Comparison of ENCODE assay signal across 20 cellular contexts in genomic region chr5:138726848-138727247, GRCh38. TPM values are rescaled to one million over a fixed set of nuclear protein-coding genes. Genes with fewer than 3 reads are reported as not detected.
DNase-seq lines count a peak whose midpoint lies in the region; ATAC-seq, FAIRE-seq and TF ChIP-seq lines count a peak whose summit lies in the region.
"Had no signal": no experiment of that assay in that cellular context is flagged by ENCODE, and none has a peak within 500 bp of the region (broad histone marks: within the 10 kb centered on the region; RNA-seq: fewer than 3 reads in every experiment).

No MANE protein-coding gene starts in this region.

- H3K4me3 ChIP-seq in MM.1S (ENCODE audit: low read length): no peak overlapping the region
- no peak overlapping the region for H3K4me3 ChIP-seq in GM12878
- no peak overlapping the region for H3K4me3 ChIP-seq in SK-N-SH (ENCODE audit: low read depth in 2 of 2, low read length in 1 of 2)
- H3K4me3 ChIP-seq in HAP-1: no peak overlapping the region
- H3K4me3 ChIP-seq: body of pancreas, colonic mucosa, smooth muscle cell had no signal

- no peaks in the 10 kb centered on the region for H3K79me2 ChIP-seq in MM.1S (ENCODE audit: low read length)
- H3K79me2 ChIP-seq in GM12878 (ENCODE audit: control insufficient read depth, insufficient read depth, low read length): no peaks in the 10 kb centered on the region
- no peaks in the 10 kb centered on the region for H3K79me2 ChIP-seq in SK-N-SH (ENCODE audit: insufficient read depth)

- H3K4me3 Mint-ChIP-seq in activated naive CD4-positive, alpha-beta T cell treated with anti-CD3 and anti-CD28 coated beads for 36 hours: no peak overlapping the region
- H3K4me3 Mint-ChIP-seq in stimulated activated memory B cell treated with anti-CD40 and anti-IgM and Interleukin-4, amounts not matched to agents 10 μg/mL and 1 μg/mL and 100 μg/mL, for 72 hours: no peak overlapping the region
- H3K4me3 Mint-ChIP-seq: activated naive CD4-positive, alpha-beta T cell treated with anti-CD3 and anti-CD28 coated beads, Interleukin-2, amount 50 U/mL, for 24 hours; memory B cell; naive thymus-derived CD8-positive, alpha-beta T cell had no signal

- 0 out of 2 replicates have a peak overlapping the region, but pooled peaks have one; percentile 12 for H2AFZ ChIP-seq in MM.1S (ENCODE audit: low read length)
- peak overlapping the region; percentile 34 for H2AFZ ChIP-seq in GM12878 (ENCODE audit: control insufficient read depth, low read depth, low read length)
- H2AFZ ChIP-seq in SK-N-SH (ENCODE audit: low read depth): no peak overlapping the region

- H3K4me1 ChIP-seq in MM.1S (ENCODE audit: low read length) (peaks cover 44% of the 10 kb centered on the region), GM12878 (ENCODE audit: control insufficient read depth, insufficient read depth, low read length) (peaks cover 8% of the 10 kb centered on the region), SK-N-SH (ENCODE audit: control insufficient read depth in 1 of 2, insufficient read depth in 2 of 2, low read depth in 1 of 2, low read length in 1 of 2) (peaks cover 0 to 19% of the 10 kb centered on the region in 2 experiments; a peak in 1 of 4 replicates), HAP-1 (no peaks in the 10 kb centered on the region; the same call in 1 of the 2 replicates)
- H3K4me1 ChIP-seq: colonic mucosa had no signal

- H3K9me3 Mint-ChIP-seq in activated naive CD4-positive, alpha-beta T cell treated with anti-CD3 and anti-CD28 coated beads for 36 hours: no peaks in the 10 kb centered on the region
- no peaks in the 10 kb centered on the region for H3K9me3 Mint-ChIP-seq in activated naive CD4-positive, alpha-beta T cell treated with anti-CD3 and anti-CD28 coated beads, Interleukin-2, amount 50 U/mL, for 72 hours
- H3K9me3 Mint-ChIP-seq in stimulated activated memory B cell treated with anti-CD40 and anti-IgM and Interleukin-4, amounts not matched to agents 10 μg/mL and 1 μg/mL and 100 μg/mL, for 72 hours: no peaks in the 10 kb centered on the region
- H3K9me3 Mint-ChIP-seq: activated naive CD4-positive, alpha-beta T cell treated with anti-CD3 and anti-CD28 coated beads, Interleukin-2, amount 50 U/mL, for 24 hours; memory B cell; naive thymus-derived CD8-positive, alpha-beta T cell had no signal

- H3K27me3 ChIP-seq in MM.1S (replicated peaks; ENCODE audit: insufficient read depth, low read length) (no peaks in the 10 kb centered on the region), GM12878 (replicated peaks in 1 of 2; ENCODE audit: control insufficient read depth in 2 of 2, insufficient read depth in 2 of 2, low read length in 1 of 2) (no peaks in the 10 kb centered on the region), SK-N-SH (ENCODE audit: insufficient read depth) (0 out of 2 replicates have a peak, but pooled peaks cover 7% of the 10 kb centered on the region), HAP-1 (ENCODE audit: low read depth) (no peaks in the 10 kb centered on the region)
- H3K27me3 ChIP-seq: body of pancreas, colonic mucosa had no signal

- TF ChIP-seq POLR2A in GM12878 (IDR thresholded peaks at IDR 0.05; ENCODE audit: low read depth, low read length): no peak

- no peak for ATAC-seq in activated naive CD4-positive, alpha-beta T cell treated with anti-CD3 and anti-CD28 coated beads, Interleukin-2, amount 50 U/mL, for 72 hours
- peak; percentile 63 for ATAC-seq in GM12878
- peak; percentile 13 for ATAC-seq in stimulated activated memory B cell treated with anti-CD40 and anti-IgM and Interleukin-4, amounts not matched to agents 10 μg/mL and 1 μg/mL and 100 μg/mL, for 72 hours
- no peak for ATAC-seq in esophagus mucosa
- ATAC-seq: body of pancreas had no signal

- SMC1A ChIA-PET in GM12878 (lab: Charles Lee; ENCODE audit: uncharacterized antibody, unreplicated experiment): no interaction called here

- POLR2A ChIA-PET in GM12878 (lab: Charles Lee) (no interaction called here), SK-N-SH (lab: Yijun Ruan, JAX) (no interaction called here)

- DNase-seq in activated naive CD4-positive, alpha-beta T cell treated with anti-CD3 and anti-CD28 coated beads for 36 hours: peak; percentile 10
- no peak for DNase-seq in activated naive CD4-positive, alpha-beta T cell treated with anti-CD3 and anti-CD28 coated beads, Interleukin-2, amount 50 U/mL, for 72 hours (ENCODE audit: low spot score in 2 of 2)
- DNase-seq in MM.1S: peak; percentile 37
- no peak for DNase-seq in GM12878 (ENCODE audit: low read depth, low spot score)
- DNase-seq in SK-N-SH: no peak
- DNase-seq in HAP-1 (ENCODE audit: low spot score in 2 of 2): no peak
- DNase-seq: body of pancreas, colonic mucosa, foreskin fibroblast, NCI-H1436, NCI-H345 had no signal

- H3K27ac ChIP-seq in MM.1S (ENCODE audit: low read length) (0 out of 2 replicates have a peak overlapping the region, but pooled peaks have one; percentile 3), GM12878 (ENCODE audit: control insufficient read depth, insufficient read depth) (no peak overlapping the region), SK-N-SH (ENCODE audit: low read depth in 2 of 2, low read length in 1 of 2) (no peak overlapping the region)
- H3K27ac ChIP-seq: body of pancreas, colonic mucosa had no signal

- no peak for FAIRE-seq in GM12878 (lab: Jason Lieb, UNC)
- FAIRE-seq: endothelial cell of umbilical vein, TTC549, urothelium cell line had no signal

- peaks cover 22% of the 10 kb centered on the region for H3K27me3 Mint-ChIP-seq in activated naive CD4-positive, alpha-beta T cell treated with anti-CD3 and anti-CD28 coated beads for 36 hours (ENCODE audit: low read depth)
- H3K27me3 Mint-ChIP-seq in stimulated activated memory B cell treated with anti-CD40 and anti-IgM and Interleukin-4, amounts not matched to agents 10 μg/mL and 1 μg/mL and 100 μg/mL, for 72 hours: peaks cover 18% of the 10 kb centered on the region

- H3K9me3 ChIP-seq in MM.1S (replicated peaks; ENCODE audit: insufficient read depth, low read length) (no peaks in the 10 kb centered on the region), GM12878 (replicated peaks; ENCODE audit: control insufficient read depth, insufficient read depth, low read length) (no peaks in the 10 kb centered on the region), SK-N-SH (no peaks in the 10 kb centered on the region), HAP-1 (no peaks in the 10 kb centered on the region)
- H3K9me3 ChIP-seq: body of pancreas, colonic mucosa had no signal

- H3K27ac Mint-ChIP-seq in activated naive CD4-positive, alpha-beta T cell treated with anti-CD3 and anti-CD28 coated beads for 36 hours: no peak overlapping the region
- H3K27ac Mint-ChIP-seq in activated naive CD4-positive, alpha-beta T cell treated with anti-CD3 and anti-CD28 coated beads, Interleukin-2, amount 50 U/mL, for 72 hours: no peak overlapping the region
- H3K27ac Mint-ChIP-seq in stimulated activated memory B cell treated with anti-CD40 and anti-IgM and Interleukin-4, amounts not matched to agents 10 μg/mL and 1 μg/mL and 100 μg/mL, for 72 hours: no peak overlapping the region
- H3K27ac Mint-ChIP-seq: memory B cell; naive thymus-derived CD8-positive, alpha-beta T cell had no signal

- 14% methylated on average over 4 of the region's 4 CpGs for WGBS in GM12878 (ENCODE audit: insufficient coverage, insufficient replicate concordance, low lambda C conversion rate, missing lambda C conversion rate)
- WGBS in SK-N-SH (ENCODE audit: low lambda C conversion rate): 80% methylated on average over 3 of the region's 4 CpGs

- H4K20me1 ChIP-seq in MM.1S (ENCODE audit: insufficient read depth, low read length): no peaks in the 10 kb centered on the region
- H4K20me1 ChIP-seq in GM12878 (ENCODE audit: control insufficient read depth, insufficient read depth): no peaks in the 10 kb centered on the region
- H4K20me1 ChIP-seq in SK-N-SH (ENCODE audit: insufficient read depth): no peaks in the 10 kb centered on the region

- BruUV-seq in GM12878 (replicated peaks; lab: Mats Ljungman, UMichigan): no TSS peak

- TF ChIP-seq RAD21 in GM12878 (IDR thresholded peaks at IDR 0.05; ENCODE audit: insufficient read depth, low read depth, low read length) (no peak), SK-N-SH (IDR thresholded peaks at IDR 0.05; ENCODE audit: low read length) (no peak)

- peaks cover 8% of the 10 kb centered on the region for H3K4me1 Mint-ChIP-seq in activated naive CD4-positive, alpha-beta T cell treated with anti-CD3 and anti-CD28 coated beads for 36 hours (ENCODE audit: low read depth)
- peaks cover 14% of the 10 kb centered on the region for H3K4me1 Mint-ChIP-seq in stimulated activated memory B cell treated with anti-CD40 and anti-IgM and Interleukin-4, amounts not matched to agents 10 μg/mL and 1 μg/mL and 100 μg/mL, for 72 hours
- H3K4me1 Mint-ChIP-seq: memory B cell had no signal

- H3K4me2 ChIP-seq in MM.1S (ENCODE audit: low read depth, low read length) (peak overlapping the region; percentile 43), GM12878 (ENCODE audit: control insufficient read depth, insufficient read depth) (peak overlapping the region; percentile 48; the same call in 1 of the 2 replicates), SK-N-SH (no peak overlapping the region)

- RAD21 ChIA-PET in GM12878 (lab: Charles Lee; ENCODE audit: unreplicated experiment): no interaction called here

- H3F3A ChIP-seq in MM.1S (ENCODE audit: insufficient read depth, low read length) (peaks cover 11% of the 10 kb centered on the region), SK-N-SH (replicated peaks; ENCODE audit: insufficient read depth) (no peaks in the 10 kb centered on the region)

- in situ Hi-C loops in GM12878 (cut with MboI) (no loop called here), HAP-1 (cut with MboI; ENCODE audit: low sequenced_read_pairs) (no loop called here)

- H3K9me2 ChIP-seq in MM.1S (replicated peaks; ENCODE audit: insufficient read depth, low read length) (no peaks in the 10 kb centered on the region), SK-N-SH (no peaks in the 10 kb centered on the region)

- TF ChIP-seq CTCF in MM.1S (IDR thresholded peaks at IDR 0.05; ENCODE audit: low read length) (no peak), GM12878 (IDR thresholded peaks at IDR 0.05 in 2 of 3, conservative IDR thresholded peaks at IDR 0.05 in 1 of 3; ENCODE audit: control insufficient read depth in 2 of 3, extremely low read depth in 1 of 3, insufficient read depth in 1 of 3, low read depth in 3 of 3, low read length in 3 of 3) (no peak), SK-N-SH (IDR thresholded peaks at IDR 0.05) (no peak)

- H3K9ac ChIP-seq in MM.1S (ENCODE audit: low read length) (no peak overlapping the region), GM12878 (ENCODE audit: control insufficient read depth, insufficient read depth, low read length) (no peak overlapping the region), SK-N-SH (no peak overlapping the region)

- H3K36me3 ChIP-seq in MM.1S (replicated peaks; ENCODE audit: insufficient read depth, low read length) (no peaks in the 10 kb centered on the region), GM12878 (ENCODE audit: control insufficient read depth in 2 of 2, insufficient read depth in 2 of 2, low read length in 1 of 2) (no peaks in the 10 kb centered on the region), SK-N-SH (replicated peaks in 1 of 2; ENCODE audit: control insufficient read depth in 1 of 2, insufficient read depth in 2 of 2, low read length in 1 of 2) (no peaks in the 10 kb centered on the region), HAP-1 (replicated peaks) (no peaks in the 10 kb centered on the region)
- H3K36me3 ChIP-seq: colonic mucosa had no signal

- intact Hi-C loops in activated naive CD4-positive, alpha-beta T cell treated with anti-CD3 and anti-CD28 coated beads for 36 hours (cut with micrococcal nuclease): no loop called here
- intact Hi-C loops in GM12878 (cut with micrococcal nuclease; ENCODE audit: unreplicated experiment): loop anchor here (5.0 kb wide), 1 partner anchor 85 kb away; no protein-coding TSS in a partner anchor

- H3K36me3 Mint-ChIP-seq in activated naive CD4-positive, alpha-beta T cell treated with anti-CD3 and anti-CD28 coated beads for 36 hours (ENCODE audit: low read depth): no peaks in the 10 kb centered on the region
- H3K36me3 Mint-ChIP-seq in activated naive CD4-positive, alpha-beta T cell treated with anti-CD3 and anti-CD28 coated beads, Interleukin-2, amount 50 U/mL, for 72 hours: no peaks in the 10 kb centered on the region
- H3K36me3 Mint-ChIP-seq in stimulated activated memory B cell treated with anti-CD40 and anti-IgM and Interleukin-4, amounts not matched to agents 10 μg/mL and 1 μg/mL and 100 μg/mL, for 72 hours: no peaks in the 10 kb centered on the region
- H3K36me3 Mint-ChIP-seq: activated naive CD4-positive, alpha-beta T cell treated with anti-CD3 and anti-CD28 coated beads, Interleukin-2, amount 50 U/mL, for 24 hours; memory B cell; naive thymus-derived CD8-positive, alpha-beta T cell had no signal

- CTCF ChIA-PET in activated naive CD4-positive, alpha-beta T cell treated with anti-CD3 and anti-CD28 coated beads for 36 hours (lab: Charles Lee): no interaction called here
- CTCF ChIA-PET in GM12878 (lab: Yijun Ruan, JAX) (interaction anchor here (0.6 kb wide), 1 partner anchor 755 kb away, joined by 3 read pairs; no protein-coding TSS in a partner anchor), SK-N-SH (lab: Yijun Ruan, JAX) (no interaction called here)

- no peak for TF ChIP-seq EP300 in GM12878 (IDR thresholded peaks at IDR 0.05; ENCODE audit: borderline replicate concordance in 1 of 2, control insufficient read depth in 1 of 2, low read depth in 2 of 2, low read length in 2 of 2)
- no peak for TF ChIP-seq EP300 in SK-N-SH (IDR thresholded peaks at IDR 0.05; ENCODE audit: borderline replicate concordance in 1 of 2, low read depth in 1 of 2, low read length in 1 of 2)

RNA-seq across cellular contexts. Expression of gene CTNNA1, which starts 26.4 kb away (rescaled TPM):
- total RNA-seq in activated naive CD4-positive, alpha-beta T cell treated with anti-CD3 and anti-CD28 coated beads for 36 hours: 10 to 100 TPM; 36.8 to 43.0 TPM
- 100 to 1,000 TPM in 1 of 2 donors, 10 to 100 TPM in 1; 89.2 to 224 TPM for total RNA-seq in activated naive CD4-positive, alpha-beta T cell treated with anti-CD3 and anti-CD28 coated beads, Interleukin-2, amount 50 U/mL, for 72 hours
- 151 and 155 TPM in 2 replicates for total RNA-seq in GM12878 (2013; cell fraction: nucleolus; rRNA removed)
- total RNA-seq in GM12878 (2014; rRNA removed) (91.5 and 101 TPM in 2 replicates), GM12878 (2014; rRNA removed; fragmentation: Illumina TruSeq; extraction: Trizol) (84.9 and 85.4 TPM in 2 replicates), GM12878 (2021) (104 and 109 TPM in 2 replicates), esophagus mucosa (332 TPM)
- polyA plus RNA-seq in GM12878 (2011; ENCODE audit: low read depth): 35.5 TPM
- polyA plus RNA-seq in GM12878 (2011; rRNA removed) (24.5 and 32.6 TPM in 2 replicates), GM12878 (2014; fragmentation: Illumina TruSeq; extraction: Trizol) (85.3 and 88.3 TPM in 2 replicates), GM12878 (2014; fragmentation: Nextera tagmentation; extraction: Ambion mirVana) (10 to 100 TPM; 48.7 to 53.3 TPM), GM12878 (2014; rRNA removed) (62.1 and 65.5 TPM in 2 replicates), GM12878 (2016; fragmentation: Nextera tagmentation; extraction: Ambion mirVana) (10 to 100 TPM; 47.5 to 47.8 TPM), SK-N-SH (2012; rRNA removed) (118 and 130 TPM in 2 replicates)
- 50.4 and 52.3 TPM in 2 replicates for polyA plus RNA-seq in GM12878 (2011; cell fraction: cytosol; rRNA removed)
- polyA plus RNA-seq in GM12878 (2011; cell fraction: nucleus; rRNA removed): 46.6 and 67.1 TPM in 2 replicates
- 53.1 and 54.1 TPM in 2 replicates for polyA plus RNA-seq in GM12878 (2012)
- polyA minus RNA-seq in GM12878 (2011; rRNA and poly(A)+ RNA removed): 41.9 and 53.4 TPM in 2 replicates
- 46.5 and 59.8 TPM in 2 replicates for polyA minus RNA-seq in GM12878 (2011; cell fraction: cytosol; rRNA and poly(A)+ RNA removed)
- 19.9 and 35.6 TPM in 2 replicates for polyA minus RNA-seq in GM12878 (2011; cell fraction: nucleus; rRNA and poly(A)+ RNA removed)
- polyA plus RNA-seq in SK-N-SH (2012; cell fraction: cytosol; rRNA removed): 122 and 123 TPM in 2 replicates
- 161 and 184 TPM in 2 replicates for polyA plus RNA-seq in SK-N-SH (2012; cell fraction: nucleus; rRNA removed)

Comparison
In these comparisons a context has a peak if more than half of its experiments do, and no peak if none do; other contexts are left out.
1. DNase-seq: peak in activated naive CD4-positive, alpha-beta T cell treated with anti-CD3 and anti-CD28 coated beads for 36 hours (single experiment) and MM.1S (single experiment); none in activated naive CD4-positive, alpha-beta T cell treated with anti-CD3 and anti-CD28 coated beads, Interleukin-2, amount 50 U/mL, for 72 hours (0 of 2), GM12878 (single experiment), SK-N-SH (single experiment) and HAP-1 (0 of 2).
2. ATAC-seq: peak in GM12878 (single experiment) and stimulated activated memory B cell treated with anti-CD40 and anti-IgM and Interleukin-4, amounts not matched to agents 10 μg/mL and 1 μg/mL and 100 μg/mL, for 72 hours (single experiment); none in activated naive CD4-positive, alpha-beta T cell treated with anti-CD3 and anti-CD28 coated beads, Interleukin-2, amount 50 U/mL, for 72 hours (0 of 2) and esophagus mucosa (single experiment).